27 cellular contexts compared by ENCODE assay signal in the genomic region with DNA sequence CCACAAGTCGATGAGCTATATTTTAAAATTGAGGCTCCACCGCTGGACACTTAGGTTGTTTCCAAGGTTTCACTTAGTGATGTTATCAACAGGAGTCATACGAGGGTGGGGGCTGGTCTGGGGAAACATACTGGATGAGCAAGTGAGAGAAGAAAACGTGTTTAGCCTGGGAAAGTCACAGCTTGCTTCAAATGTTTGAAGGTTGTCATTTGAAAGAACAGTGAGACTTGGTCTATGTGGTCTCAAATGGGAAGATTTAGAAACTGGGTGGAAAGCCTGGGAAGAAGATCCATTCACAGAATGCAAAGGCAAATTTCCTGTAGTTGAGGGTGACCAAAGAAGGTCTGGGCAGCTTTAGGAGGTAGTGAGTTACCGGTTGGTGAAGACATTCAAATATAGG.
"Had no signal": no experiment of that assay in that cellular context is flagged by ENCODE, and none has a peak within 500 bp of the region (broad histone marks: within the 10 kb centered on the region; RNA-seq: fewer than 3 reads in every experiment).

No MANE protein-coding gene starts in this region.

- H3K27me3 Mint-ChIP-seq: type B pancreatic cell had no signal

- H3K27ac Mint-ChIP-seq: effector memory CD8-positive, alpha-beta T cell; nephron; stimulated activated memory B cell treated with anti-CD40 and anti-IgM and Interleukin-4, amounts not matched to agents 10 μg/mL and 1 μg/mL and 100 μg/mL, for 72 hours; type B pancreatic cell had no signal

- DNase-seq: central memory CD4-positive, alpha-beta T cell; effector memory CD8-positive, alpha-beta T cell; esophagus squamous epithelium; foreskin fibroblast; head of caudate nucleus; left colon; left ventricle myocardium superior; mesendoderm; naive B cell; occipital lobe; psoas muscle; retina; right lobe of liver; spleen; stimulated activated CD4-positive, alpha-beta T cell treated with anti-CD3 and anti-CD28 coated beads, Interleukin-15, amount 100 ng/mL, for 24 hours; stimulated activated CD4-positive, alpha-beta T cell treated with anti-CD3 and anti-CD28 coated beads, Interleukin-1b, Interleukin-23, amount 100 ng/mL, for 48 hours; stimulated activated CD4-positive, alpha-beta T cell treated with anti-CD3 and anti-CD28 coated beads, Interleukin-4, amount 100 ng/mL, for 24 hours; stomach; substantia nigra had no signal

- H2AFZ ChIP-seq: hepatocyte, parathyroid adenoma had no signal

- ATAC-seq: effector memory CD8-positive, alpha-beta T cell; left colon; left ventricle myocardium superior; psoas muscle; right lobe of liver; stimulated activated memory B cell treated with anti-CD40 and anti-IgM and Interleukin-4, amounts not matched to agents 10 μg/mL and 1 μg/mL and 100 μg/mL, for 72 hours had no signal

- H3K79me2 ChIP-seq: hepatocyte, parathyroid adenoma had no signal

- H3K9ac ChIP-seq: parathyroid adenoma had no signal

- H3K36me3 Mint-ChIP-seq: stimulated activated memory B cell treated with anti-CD40 and anti-IgM and Interleukin-4, amounts not matched to agents 10 μg/mL and 1 μg/mL and 100 μg/mL, for 72 hours; type B pancreatic cell had no signal

- H3K27ac ChIP-seq: coronary artery, esophagus squamous epithelium, hepatocyte, parathyroid adenoma, psoas muscle, right lobe of liver, spleen, stomach, thoracic aorta had no signal

- H3K4me1 ChIP-seq: parathyroid adenoma, psoas muscle, right lobe of liver had no signal

- H3K4me1 Mint-ChIP-seq: nephron; stimulated activated memory B cell treated with anti-CD40 and anti-IgM and Interleukin-4, amounts not matched to agents 10 μg/mL and 1 μg/mL and 100 μg/mL, for 72 hours had no signal

- H3K9me3 Mint-ChIP-seq: type B pancreatic cell had no signal

- H3K4me3 Mint-ChIP-seq: effector memory CD8-positive, alpha-beta T cell; naive B cell; nephron; stimulated activated memory B cell treated with anti-CD40 and anti-IgM and Interleukin-4, amounts not matched to agents 10 μg/mL and 1 μg/mL and 100 μg/mL, for 72 hours; type B pancreatic cell had no signal

- H3K4me3 ChIP-seq: coronary artery, esophagus squamous epithelium, hepatocyte, lung, psoas muscle, right lobe of liver, spleen, stomach, thoracic aorta had no signal

- H3K36me3 ChIP-seq: esophagus squamous epithelium, right lobe of liver, spleen, stomach, thoracic aorta had no signal

- H3K27me3 ChIP-seq: esophagus squamous epithelium, hepatocyte, right lobe of liver, spleen, stomach had no signal

- H3K4me2 ChIP-seq: hepatocyte had no signal

- H3K9me3 ChIP-seq: esophagus squamous epithelium, psoas muscle, right lobe of liver, stomach, thoracic aorta had no signal
